ENCODE assay signal across 9 cellular contexts in the genomic region with DNA sequence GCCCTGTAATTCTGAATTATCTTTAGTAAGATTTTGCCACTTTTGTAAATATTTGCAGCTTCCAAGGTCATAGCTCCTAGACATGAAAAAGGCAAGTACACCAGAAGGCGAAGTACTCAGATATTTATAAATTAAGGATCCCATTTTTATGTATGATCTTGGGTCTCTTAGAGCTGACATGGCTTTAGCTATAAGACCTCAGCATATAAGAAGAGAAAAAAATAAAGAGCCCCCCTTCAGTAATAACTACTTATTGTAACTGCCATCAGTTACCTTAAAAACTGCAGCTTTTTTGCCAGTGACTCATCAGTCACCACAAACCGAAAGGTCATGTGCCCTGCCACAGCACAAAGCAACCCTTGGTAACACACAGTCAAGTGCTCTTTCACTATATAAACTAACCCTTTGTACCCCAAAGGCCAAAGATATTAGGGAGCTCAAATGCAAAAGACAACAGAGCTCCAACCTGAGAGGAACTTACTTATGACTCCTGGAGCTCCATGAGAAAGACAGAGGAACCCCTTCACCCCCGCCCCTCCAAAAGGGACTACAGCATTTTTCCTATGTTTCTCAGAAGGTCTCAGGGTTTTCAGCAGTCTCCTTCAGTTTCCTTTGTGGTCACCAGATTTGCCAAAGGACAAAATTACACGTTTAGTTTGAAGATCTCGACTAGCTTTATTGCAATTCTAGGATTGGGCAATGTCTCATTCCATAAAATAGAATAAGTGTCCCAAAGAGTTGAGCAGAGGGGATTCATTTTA.
DNase-seq lines count a peak whose midpoint lies in the region; ATAC-seq, FAIRE-seq and TF ChIP-seq lines count a peak whose summit lies in the region.
"Had no signal": no experiment of that assay in that cellular context is flagged by ENCODE, and none has a peak within 500 bp of the region (broad histone marks: within the 10 kb centered on the region; RNA-seq: fewer than 3 reads in every experiment).

No MANE protein-coding gene starts in this region.

- H3K4me3 ChIP-seq in GM23338 (no peak overlapping the region), suprapubic skin (no peak overlapping the region)

- H3K4me3 Mint-ChIP-seq in GM23338 = no peak overlapping the region
- H3K4me3 Mint-ChIP-seq: naive thymus-derived CD8-positive, alpha-beta T cell had no signal

- WGBS in suprapubic skin = 77% methylated on average over 5 of the region's 5 CpGs

- no peaks in the 10 kb centered on the region for H3K9me3 ChIP-seq in suprapubic skin

- H3K27me3 Mint-ChIP-seq in GM23338 (ENCODE audit: insufficient read depth, low read depth, poor library complexity) = no peaks in the 10 kb centered on the region
- H3K27me3 Mint-ChIP-seq: naive thymus-derived CD8-positive, alpha-beta T cell had no signal

- no peaks in the 10 kb centered on the region for H3K27me3 ChIP-seq in GM23338 (ENCODE audit: insufficient read depth)
- no peaks in the 10 kb centered on the region for H3K27me3 ChIP-seq in suprapubic skin

- no peak for TF ChIP-seq POLR2A in suprapubic skin (IDR thresholded peaks at IDR 0.05)

- H3K4me1 Mint-ChIP-seq in GM23338 = peaks cover 15% of the 10 kb centered on the region

- TF ChIP-seq EP300 in suprapubic skin (IDR thresholded peaks at IDR 0.05) = no peak

- H3K36me3 ChIP-seq in GM23338 (ENCODE audit: insufficient read depth) = 0 out of 2 replicates have a peak, but pooled peaks cover 3% of the 10 kb centered on the region
- H3K36me3 ChIP-seq in suprapubic skin = no peaks in the 10 kb centered on the region

- H3K4me1 ChIP-seq in GM23338 (ENCODE audit: insufficient read depth) (peaks cover 24% of the 10 kb centered on the region), suprapubic skin (no peaks in the 10 kb centered on the region)

- no peaks in the 10 kb centered on the region for H3F3A ChIP-seq in GM23338 (replicated peaks; ENCODE audit: low read depth)

- 0 out of 2 replicates have a peak, but pooled peaks cover 4% of the 10 kb centered on the region for H3K9me2 ChIP-seq in GM23338 (ENCODE audit: insufficient read depth)

- H3K4me2 ChIP-seq in GM23338 = no peak overlapping the region

- no peaks in the 10 kb centered on the region for H4K20me1 ChIP-seq in GM23338 (replicated peaks; ENCODE audit: insufficient read depth)

- no peak overlapping the region for H3K27ac Mint-ChIP-seq in GM23338

- H2AFZ ChIP-seq in GM23338 = peak overlapping the region; percentile 70; the same call in 1 of the 2 replicates

- H3K79me2 ChIP-seq in GM23338 (replicated peaks; ENCODE audit: insufficient read depth) = no peaks in the 10 kb centered on the region

- TF ChIP-seq CTCF in GM23338 (conservative IDR thresholded peaks at IDR 0.05; ENCODE audit: low read depth in 2 of 2) = no peak
- TF ChIP-seq CTCF in suprapubic skin (IDR thresholded peaks at IDR 0.05) = no peak

- H3K9me3 Mint-ChIP-seq in GM23338 = peaks cover 9% of the 10 kb centered on the region; the same call in 2 of the 3 replicates

- ATAC-seq in GM23338 (no peak), left lobe of liver (peak; percentile 95)

- peaks cover 4% of the 10 kb centered on the region for H3K36me3 Mint-ChIP-seq in GM23338 (ENCODE audit: low read depth)

- no peak overlapping the region for H3K27ac ChIP-seq in GM23338 (ENCODE audit: low read depth)
- H3K27ac ChIP-seq in suprapubic skin = no peak overlapping the region

- DNase-seq in GM04504 (ENCODE audit: low read depth) (peak; percentile 19), GM23338 (ENCODE audit: low spot score) (no peak), Kasumi-1 (lab: John Stamatoyannopoulos, UW) (peak; percentile 72 to 76), left lobe of liver (ENCODE audit: low spot score) (peak; percentile 51), urothelium cell line (ENCODE audit: low spot score) (peak; percentile 60), medulla oblongata (ENCODE audit: extremely low spot score) (no peak), suprapubic skin (ENCODE audit: low spot score in 2 of 2) (no peak)
- DNase-seq in activated CD8-positive, alpha-beta memory T cell treated with anti-CD3 and anti-CD28 coated beads, Interleukin-2, amount 50 U/mL, for 24 hours (ENCODE audit: extremely low read depth) = peak; percentile 24

- no peak for FAIRE-seq in urothelium cell line (lab: Jason Lieb, UNC)

TF ChIP-seq in GM23338, 12 proteins besides CTCF, POLR2A, EP300 and RAD21 (continues in another document):
- no peak for TF ChIP-seq EZH2phosphoT487 (IDR thresholded peaks at IDR 0.05; ENCODE audit: unreplicated experiment)
- TF ChIP-seq, protein P1, sequence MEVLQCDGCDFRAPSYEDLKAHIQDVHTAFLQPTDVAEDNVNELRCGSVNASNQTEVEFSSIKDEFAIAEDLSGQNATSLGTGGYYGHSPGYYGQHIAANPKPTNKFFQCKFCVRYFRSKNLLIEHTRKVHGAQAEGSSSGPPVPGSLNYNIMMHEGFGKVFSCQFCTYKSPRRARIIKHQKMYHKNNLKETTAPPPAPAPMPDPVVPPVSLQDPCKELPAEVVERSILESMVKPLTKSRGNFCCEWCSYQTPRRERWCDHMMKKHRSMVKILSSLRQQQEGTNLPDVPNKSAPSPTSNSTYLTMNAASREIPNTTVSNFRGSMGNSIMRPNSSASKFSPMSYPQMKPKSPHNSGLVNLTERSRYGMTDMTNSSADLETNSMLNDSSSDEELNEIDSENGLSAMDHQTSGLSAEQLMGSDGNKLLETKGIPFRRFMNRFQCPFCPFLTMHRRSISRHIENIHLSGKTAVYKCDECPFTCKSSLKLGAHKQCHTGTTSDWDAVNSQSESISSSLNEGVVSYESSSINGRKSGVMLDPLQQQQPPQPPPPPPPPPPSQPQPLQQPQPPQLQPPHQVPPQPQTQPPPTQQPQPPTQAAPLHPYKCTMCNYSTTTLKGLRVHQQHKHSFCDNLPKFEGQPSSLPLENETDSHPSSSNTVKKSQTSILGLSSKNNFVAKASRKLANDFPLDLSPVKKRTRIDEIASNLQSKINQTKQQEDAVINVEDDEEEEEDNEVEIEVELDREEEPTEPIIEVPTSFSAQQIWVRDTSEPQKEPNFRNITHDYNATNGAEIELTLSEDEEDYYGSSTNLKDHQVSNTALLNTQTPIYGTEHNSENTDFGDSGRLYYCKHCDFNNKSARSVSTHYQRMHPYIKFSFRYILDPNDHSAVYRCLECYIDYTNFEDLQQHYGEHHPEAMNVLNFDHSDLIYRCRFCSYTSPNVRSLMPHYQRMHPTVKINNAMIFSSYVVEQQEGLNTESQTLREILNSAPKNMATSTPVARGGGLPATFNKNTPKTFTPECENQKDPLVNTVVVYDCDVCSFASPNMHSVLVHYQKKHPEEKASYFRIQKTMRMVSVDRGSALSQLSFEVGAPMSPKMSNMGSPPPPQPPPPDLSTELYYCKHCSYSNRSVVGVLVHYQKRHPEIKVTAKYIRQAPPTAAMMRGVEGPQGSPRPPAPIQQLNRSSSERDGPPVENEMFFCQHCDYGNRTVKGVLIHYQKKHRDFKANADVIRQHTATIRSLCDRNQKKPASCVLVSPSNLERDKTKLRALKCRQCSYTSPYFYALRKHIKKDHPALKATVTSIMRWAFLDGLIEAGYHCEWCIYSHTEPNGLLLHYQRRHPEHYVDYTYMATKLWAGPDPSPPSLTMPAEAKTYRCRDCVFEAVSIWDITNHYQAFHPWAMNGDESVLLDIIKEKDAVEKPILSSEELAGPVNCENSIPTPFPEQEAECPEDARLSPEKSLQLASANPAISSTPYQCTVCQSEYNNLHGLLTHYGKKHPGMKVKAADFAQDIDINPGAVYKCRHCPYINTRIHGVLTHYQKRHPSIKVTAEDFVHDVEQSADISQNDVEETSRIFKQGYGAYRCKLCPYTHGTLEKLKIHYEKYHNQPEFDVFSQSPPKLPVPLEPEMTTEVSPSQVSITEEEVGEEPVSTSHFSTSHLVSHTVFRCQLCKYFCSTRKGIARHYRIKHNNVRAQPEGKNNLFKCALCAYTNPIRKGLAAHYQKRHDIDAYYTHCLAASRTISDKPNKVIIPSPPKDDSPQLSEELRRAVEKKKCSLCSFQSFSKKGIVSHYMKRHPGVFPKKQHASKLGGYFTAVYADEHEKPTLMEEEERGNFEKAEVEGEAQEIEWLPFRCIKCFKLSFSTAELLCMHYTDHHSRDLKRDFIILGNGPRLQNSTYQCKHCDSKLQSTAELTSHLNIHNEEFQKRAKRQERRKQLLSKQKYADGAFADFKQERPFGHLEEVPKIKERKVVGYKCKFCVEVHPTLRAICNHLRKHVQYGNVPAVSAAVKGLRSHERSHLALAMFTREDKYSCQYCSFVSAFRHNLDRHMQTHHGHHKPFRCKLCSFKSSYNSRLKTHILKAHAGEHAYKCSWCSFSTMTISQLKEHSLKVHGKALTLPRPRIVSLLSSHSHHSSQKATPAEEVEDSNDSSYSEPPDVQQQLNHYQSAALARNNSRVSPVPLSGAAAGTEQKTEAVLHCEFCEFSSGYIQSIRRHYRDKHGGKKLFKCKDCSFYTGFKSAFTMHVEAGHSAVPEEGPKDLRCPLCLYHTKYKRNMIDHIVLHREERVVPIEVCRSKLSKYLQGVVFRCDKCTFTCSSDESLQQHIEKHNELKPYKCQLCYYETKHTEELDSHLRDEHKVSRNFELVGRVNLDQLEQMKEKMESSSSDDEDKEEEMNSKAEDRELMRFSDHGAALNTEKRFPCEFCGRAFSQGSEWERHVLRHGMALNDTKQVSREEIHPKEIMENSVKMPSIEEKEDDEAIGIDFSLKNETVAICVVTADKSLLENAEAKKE (CRISPR knock-in tag; IDR thresholded peaks at IDR 0.05) = no peak
- TF ChIP-seq STAT1 (IDR thresholded peaks at IDR 0.05; ENCODE audit: unreplicated experiment) = no peak
- TF ChIP-seq ZNF114 (CRISPR knock-in tag; IDR thresholded peaks at IDR 0.05) = no peak
- no peak for TF ChIP-seq NANOG (IDR thresholded peaks at IDR 0.05; ENCODE audit: borderline replicate concordance)
- no peak for TF ChIP-seq POLR2AphosphoS5 (IDR thresholded peaks at IDR 0.05; ENCODE audit: low read depth)
- no peak for TF ChIP-seq EZH2 (IDR thresholded peaks at IDR 0.05; ENCODE audit: low read depth, unreplicated experiment)

Comparison
In these comparisons a context has a peak if more than half of its experiments do, and no peak if none do; other contexts are left out.
1. DNase-seq: peak in GM04504 (single experiment), Kasumi-1 (2 of 2), activated CD8-positive, alpha-beta memory T cell treated with anti-CD3 and anti-CD28 coated beads, Interleukin-2, amount 50 U/mL, for 24 hours (single experiment), left lobe of liver (single experiment) and urothelium cell line (single experiment); none in GM23338 (single experiment), medulla oblongata (single experiment) and suprapubic skin (0 of 2).